Comparison of ENCODE assay signal across 4 cellular contexts in the genomic region with DNA sequence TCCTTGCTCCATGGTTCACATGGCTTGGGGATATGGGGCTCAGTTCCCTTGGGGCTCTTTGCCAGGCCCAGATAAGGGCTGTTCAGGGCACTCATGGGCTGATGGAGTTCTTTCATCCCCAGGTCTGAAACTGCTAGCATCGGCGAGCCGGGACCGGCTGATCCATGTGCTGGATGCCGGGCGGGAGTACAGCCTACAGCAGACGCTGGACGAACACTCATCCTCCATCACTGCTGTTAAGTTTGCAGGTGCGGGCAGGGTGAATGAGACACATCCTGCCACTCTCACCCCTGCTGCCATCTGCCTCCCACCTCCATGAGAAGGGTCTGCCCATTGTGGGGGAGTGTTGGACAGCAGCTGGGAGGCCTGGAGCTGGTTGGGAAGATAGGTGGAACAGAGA.
"Had no signal": no experiment of that assay in that cellular context is flagged by ENCODE, and none has a peak within 500 bp of the region (broad histone marks: within the 10 kb centered on the region; RNA-seq: fewer than 3 reads in every experiment).

No MANE protein-coding gene starts in this region.

- DNase-seq: H9, HCEC 1CT, KBM-7 had no signal

- H3K4me3 ChIP-seq: GM23338 had no signal

- H2AFZ ChIP-seq: GM23338 had no signal

- ATAC-seq: GM23338 had no signal

- H3K4me2 ChIP-seq: GM23338 had no signal
